11 cellular contexts compared by ENCODE assay signal in genomic region chr22:30210235-30210831, GRCh38. TPM values are rescaled to one million over a fixed set of nuclear protein-coding genes. Genes with fewer than 3 reads are reported as not detected.
A peak's percentile ranks its signal among the peaks of the same experiment; 100 is the strongest.
DNase-seq lines count a peak whose midpoint lies in the region; ATAC-seq and TF ChIP-seq lines count a peak whose summit lies in the region.
"Had no signal": no experiment of that assay in that cellular context is flagged by ENCODE, and none has a peak within 500 bp of the region (broad histone marks: within the 10 kb centered on the region; RNA-seq: fewer than 3 reads in every experiment).

No MANE protein-coding gene starts in this region.

- H3K9me2 ChIP-seq in hepatocyte (replicated peaks; ENCODE audit: insufficient read depth), result no peaks in the 10 kb centered on the region

- no peaks in the 10 kb centered on the region; the same call in 1 of the 2 replicates for H3K27me3 ChIP-seq in H7 (ENCODE audit: control insufficient read depth, insufficient read depth, low read length)
- no peaks in the 10 kb centered on the region for H3K27me3 ChIP-seq in hepatocyte
- H3K27me3 ChIP-seq in smooth muscle cell (ENCODE audit: low read depth), result no peaks in the 10 kb centered on the region

- H3K4me1 Mint-ChIP-seq in activated T-cell treated with anti-CD3 and anti-CD28 coated beads, Interleukin-2, amount 50 U/mL, for 4 hours (ENCODE audit: low read depth), result peaks cover 16% of the 10 kb centered on the region

- H3K9ac ChIP-seq in smooth muscle cell (ENCODE audit: low read depth), result peak overlapping the region; percentile 88

- H3K79me2 ChIP-seq in hepatocyte, result no peaks in the 10 kb centered on the region
- no peaks in the 10 kb centered on the region for H3K79me2 ChIP-seq in smooth muscle cell (ENCODE audit: low read depth)

- no peak overlapping the region for H2AFZ ChIP-seq in hepatocyte
- no peak overlapping the region for H2AFZ ChIP-seq in smooth muscle cell (ENCODE audit: low read depth)

- no peaks in the 10 kb centered on the region for H3K36me3 ChIP-seq in H7 (replicated peaks; ENCODE audit: control insufficient read depth, insufficient read depth, low read length)
- H3K36me3 ChIP-seq in hepatocyte (replicated peaks; ENCODE audit: insufficient read depth, low read depth), result no peaks in the 10 kb centered on the region
- no peaks in the 10 kb centered on the region for H3K36me3 ChIP-seq in smooth muscle cell (ENCODE audit: low read depth)

- TF ChIP-seq CTCF in hepatocyte (IDR thresholded peaks at IDR 0.05; ENCODE audit: poor library complexity), result no peak
- TF ChIP-seq CTCF in smooth muscle cell (IDR thresholded peaks at IDR 0.05; ENCODE audit: borderline replicate concordance, insufficient read depth, poor library complexity, severe bottlenecking), result no peak

- no peak overlapping the region for H3K4me3 Mint-ChIP-seq in activated T-cell treated with anti-CD3 and anti-CD28 coated beads, Interleukin-2, amount 50 U/mL, for 4 hours
- H3K4me3 Mint-ChIP-seq: effector memory CD8-positive, alpha-beta T cell had no signal

- H3K9me3 Mint-ChIP-seq in activated T-cell treated with anti-CD3 and anti-CD28 coated beads, Interleukin-2, amount 50 U/mL, for 4 hours, result no peaks in the 10 kb centered on the region
- H3K9me3 Mint-ChIP-seq: effector memory CD8-positive, alpha-beta T cell had no signal

- H3K36me3 Mint-ChIP-seq in activated T-cell treated with anti-CD3 and anti-CD28 coated beads, Interleukin-2, amount 50 U/mL, for 4 hours (ENCODE audit: insufficient read depth), result no peaks in the 10 kb centered on the region

- H3K4me3 ChIP-seq in H7 (ENCODE audit: insufficient read depth, low read depth, low read length), result no peak overlapping the region
- H3K4me3 ChIP-seq in hepatocyte, result no peak overlapping the region
- H3K4me3 ChIP-seq in smooth muscle cell, result no peak overlapping the region

- peaks cover 2% of the 10 kb centered on the region for H3K27me3 Mint-ChIP-seq in activated T-cell treated with anti-CD3 and anti-CD28 coated beads, Interleukin-2, amount 50 U/mL, for 4 hours (ENCODE audit: low read depth)
- H3K27me3 Mint-ChIP-seq: effector memory CD8-positive, alpha-beta T cell had no signal

- H3K4me2 ChIP-seq in hepatocyte, result no peak overlapping the region
- peak overlapping the region; percentile 52 for H3K4me2 ChIP-seq in smooth muscle cell

- DNase-seq in H7 (peak; percentile 61), hepatocyte (ENCODE audit: low spot score) (peak; percentile 74), smooth muscle cell (lab: John Stamatoyannopoulos, UW; ENCODE audit: unreplicated experiment) (peak; percentile 34), HuH-7.5 (ENCODE audit: low spot score) (no peak)
- DNase-seq in activated T-cell treated with anti-CD3 and anti-CD28 coated beads, Interleukin-2, amount 50 U/mL, for 4 hours, result no peak
- DNase-seq in stimulated activated CD4-positive, alpha-beta T cell treated with anti-CD3 and anti-CD28 coated beads, Interleukin-15, amount 100 ng/mL, for 24 hours, result no peak
- DNase-seq: effector memory CD8-positive, alpha-beta T cell; NCI-H1105 treated with DMSO at 0.1 percent for 48 hours; stimulated activated CD4-positive, alpha-beta T cell treated with anti-CD3 and anti-CD28 coated beads, Interleukin-1b, Interleukin-23, amount 100 ng/mL, for 48 hours had no signal

- H3K27ac ChIP-seq in hepatocyte, result peak overlapping the region; percentile 96
- peak overlapping the region; percentile 99 for H3K27ac ChIP-seq in smooth muscle cell (ENCODE audit: low read depth)

- H3K4me1 ChIP-seq in hepatocyte (ENCODE audit: insufficient read depth) (peaks cover 52% of the 10 kb centered on the region), smooth muscle cell (ENCODE audit: low read depth) (peaks cover 14% of the 10 kb centered on the region)

- peaks cover 52% of the 10 kb centered on the region for H3F3A ChIP-seq in smooth muscle cell (ENCODE audit: low read depth)

- no peaks in the 10 kb centered on the region for H4K20me1 ChIP-seq in hepatocyte (ENCODE audit: insufficient read depth, poor library complexity, severe bottlenecking)
- no peaks in the 10 kb centered on the region for H4K20me1 ChIP-seq in smooth muscle cell (ENCODE audit: low read depth)

- WGBS in hepatocyte (ENCODE audit: low lambda C conversion rate, missing lambda C conversion rate), result 68% methylated on average over 15 of the region's 16 CpGs
- 12% methylated on average over 16 of the region's 16 CpGs for WGBS in smooth muscle cell (ENCODE audit: low lambda C conversion rate)

- H3K9me3 ChIP-seq in hepatocyte (ENCODE audit: low read depth), result no peaks in the 10 kb centered on the region
- no peaks in the 10 kb centered on the region for H3K9me3 ChIP-seq in smooth muscle cell (replicated peaks; ENCODE audit: low read depth)

- ATAC-seq in SK-N-SH treated with all-trans-retinoic acid at 6 μM for 48 hours (peak; percentile 31), HG03354 (IDR thresholded peaks at IDR 0.05; ENCODE audit: poor library complexity, severe bottlenecking, unreplicated experiment) (no peak)
- no peak for ATAC-seq in activated T-cell treated with anti-CD3 and anti-CD28 coated beads, Interleukin-2, amount 50 U/mL, for 4 hours
- ATAC-seq: effector memory CD8-positive, alpha-beta T cell had no signal

TF ChIP-seq in SK-N-SH treated with all-trans-retinoic acid at 6 μM for 48 hours, 23 proteins besides CTCF, POLR2A, EP300 and RAD21 (continues in another document):
- no peak for TF ChIP-seq ARNTL (CRISPR knock-in tag; IDR thresholded peaks at IDR 0.05; ENCODE audit: borderline replicate concordance, low read depth)
- TF ChIP-seq ZNF565 (CRISPR knock-in tag; conservative IDR thresholded peaks at IDR 0.05; ENCODE audit: low read depth), result no peak
- TF ChIP-seq ESRRG (CRISPR knock-in tag; IDR thresholded peaks at IDR 0.05), result no peak
- no peak for TF ChIP-seq ZNF8 (CRISPR knock-in tag; IDR thresholded peaks at IDR 0.05)
- TF ChIP-seq RARB (CRISPR knock-in tag; IDR thresholded peaks at IDR 0.05), result no peak
- no peak; the same call in 1 of the 2 replicates for TF ChIP-seq CSDC2 (CRISPR knock-in tag; IDR thresholded peaks at IDR 0.05)
- TF ChIP-seq ZFP3 (CRISPR knock-in tag; IDR thresholded peaks at IDR 0.05), result peak; percentile 62; the same call in 1 of the 2 replicates
- TF ChIP-seq BACH2 (CRISPR knock-in tag; IDR thresholded peaks at IDR 0.05; ENCODE audit: borderline replicate concordance), result no peak
- TF ChIP-seq ZC3H10 (CRISPR knock-in tag; IDR thresholded peaks at IDR 0.05), result no peak
- 0 out of 2 replicates have a peak, but pooled peaks have one; percentile 74 for TF ChIP-seq OSR1 (CRISPR knock-in tag; IDR thresholded peaks at IDR 0.05)
- TF ChIP-seq PPARA (CRISPR knock-in tag; IDR thresholded peaks at IDR 0.05; ENCODE audit: borderline replicate concordance), result no peak
- no peak for TF ChIP-seq TSHZ2 (CRISPR knock-in tag; IDR thresholded peaks at IDR 0.05)
- TF ChIP-seq, protein P1, sequence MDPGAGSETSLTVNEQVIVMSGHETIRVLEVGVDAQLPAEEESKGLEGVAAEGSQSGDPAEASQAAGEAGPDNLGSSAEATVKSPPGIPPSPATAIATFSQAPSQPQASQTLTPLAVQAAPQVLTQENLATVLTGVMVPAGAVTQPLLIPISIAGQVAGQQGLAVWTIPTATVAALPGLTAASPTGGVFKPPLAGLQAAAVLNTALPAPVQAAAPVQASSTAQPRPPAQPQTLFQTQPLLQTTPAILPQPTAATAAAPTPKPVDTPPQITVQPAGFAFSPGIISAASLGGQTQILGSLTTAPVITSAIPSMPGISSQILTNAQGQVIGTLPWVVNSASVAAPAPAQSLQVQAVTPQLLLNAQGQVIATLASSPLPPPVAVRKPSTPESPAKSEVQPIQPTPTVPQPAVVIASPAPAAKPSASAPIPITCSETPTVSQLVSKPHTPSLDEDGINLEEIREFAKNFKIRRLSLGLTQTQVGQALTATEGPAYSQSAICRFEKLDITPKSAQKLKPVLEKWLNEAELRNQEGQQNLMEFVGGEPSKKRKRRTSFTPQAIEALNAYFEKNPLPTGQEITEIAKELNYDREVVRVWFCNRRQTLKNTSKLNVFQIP (CRISPR knock-in tag; IDR thresholded peaks at IDR 0.05; ENCODE audit: borderline replicate concordance, low read depth), result no peak
- no peak for TF ChIP-seq TCF4 (CRISPR knock-in tag; IDR thresholded peaks at IDR 0.05; ENCODE audit: borderline replicate concordance)
- TF ChIP-seq ISL1 (CRISPR knock-in tag; IDR thresholded peaks at IDR 0.05), result peak; percentile 13; the same call in 1 of the 2 replicates

RNA-seq across cellular contexts. Expression of gene LIF, which starts 36.2 kb away (rescaled TPM):
- 0.41 and 0.59 TPM in 2 replicates for total RNA-seq in H7 (2014; rRNA removed; shearing (Covaris generic))
- total RNA-seq in hepatocyte (13.4 and 21.1 TPM in 2 replicates), smooth muscle cell (29.9 and 40.6 TPM in 2 replicates)
- polyA plus RNA-seq in hepatocyte (8.2 and 14.8 TPM in 2 replicates), smooth muscle cell (28.9 and 31.2 TPM in 2 replicates)
- total RNA-seq in activated T-cell treated with anti-CD3 and anti-CD28 coated beads, Interleukin-2, amount 50 U/mL, for 4 hours, result 100 to 1,000 TPM; 226 to 440 (median 307) TPM

RNA-seq across cellular contexts. Expression of gene OSM, which starts 56.3 kb away (rescaled TPM):
- total RNA-seq in H7 (2014; rRNA removed; shearing (Covaris generic)), result not detected in 2 replicates
- total RNA-seq in hepatocyte, result 0.48 and 1.5 TPM in 2 replicates
- polyA plus RNA-seq in hepatocyte, result not detected in 2 replicates
- 0.27 and 1.5 TPM in 2 replicates for total RNA-seq in smooth muscle cell
- polyA plus RNA-seq in smooth muscle cell, result 0.14 and 1.0 TPM in 2 replicates
- 10 to 100 TPM; 18.4 to 30.7 (median 22.2) TPM for total RNA-seq in activated T-cell treated with anti-CD3 and anti-CD28 coated beads, Interleukin-2, amount 50 U/mL, for 4 hours

Comparison
In these comparisons a context has a peak if more than half of its experiments do, and no peak if none do; other contexts are left out.
1. DNase-seq: peak in H7 (single experiment), hepatocyte (single experiment) and smooth muscle cell (single experiment); none in HuH-7.5 (single experiment), activated T-cell treated with anti-CD3 and anti-CD28 coated beads, Interleukin-2, amount 50 U/mL, for 4 hours (single experiment) and stimulated activated CD4-positive, alpha-beta T cell treated with anti-CD3 and anti-CD28 coated beads, Interleukin-15, amount 100 ng/mL, for 24 hours (single experiment).